Comparison of ENCODE assay signal across 1 cellular context in genomic region chr1:14817223-14818170, GRCh38.
TF ChIP-seq lines count a peak whose summit lies in the region.

No MANE protein-coding gene starts in this region.

TF ChIP-seq in K562, 482 proteins besides CTCF, POLR2A, EP300 and RAD21 (continued from another document):
- no peak for TF ChIP-seq XRCC4 (IDR thresholded peaks at IDR 0.05; ENCODE audit: extremely low read depth, insufficient read depth, insufficient read length)
- TF ChIP-seq, protein P1, sequence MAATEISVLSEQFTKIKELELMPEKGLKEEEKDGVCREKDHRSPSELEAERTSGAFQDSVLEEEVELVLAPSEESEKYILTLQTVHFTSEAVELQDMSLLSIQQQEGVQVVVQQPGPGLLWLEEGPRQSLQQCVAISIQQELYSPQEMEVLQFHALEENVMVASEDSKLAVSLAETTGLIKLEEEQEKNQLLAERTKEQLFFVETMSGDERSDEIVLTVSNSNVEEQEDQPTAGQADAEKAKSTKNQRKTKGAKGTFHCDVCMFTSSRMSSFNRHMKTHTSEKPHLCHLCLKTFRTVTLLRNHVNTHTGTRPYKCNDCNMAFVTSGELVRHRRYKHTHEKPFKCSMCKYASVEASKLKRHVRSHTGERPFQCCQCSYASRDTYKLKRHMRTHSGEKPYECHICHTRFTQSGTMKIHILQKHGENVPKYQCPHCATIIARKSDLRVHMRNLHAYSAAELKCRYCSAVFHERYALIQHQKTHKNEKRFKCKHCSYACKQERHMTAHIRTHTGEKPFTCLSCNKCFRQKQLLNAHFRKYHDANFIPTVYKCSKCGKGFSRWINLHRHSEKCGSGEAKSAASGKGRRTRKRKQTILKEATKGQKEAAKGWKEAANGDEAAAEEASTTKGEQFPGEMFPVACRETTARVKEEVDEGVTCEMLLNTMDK (IDR thresholded peaks at IDR 0.05; ENCODE audit: borderline replicate concordance, insufficient read depth, low read depth, low read length, poor library complexity, severe bottlenecking) = no peak
- TF ChIP-seq ILK (tag; IDR thresholded peaks at IDR 0.05; ENCODE audit: borderline replicate concordance, low read depth) = no peak
- no peak for TF ChIP-seq BMI1 (IDR thresholded peaks at IDR 0.05; ENCODE audit: low read length)
TF ChIP-seq in K562: peak in this region for 83.
